Comparison of ENCODE assay signal across 1 cellular context in the genomic region with DNA sequence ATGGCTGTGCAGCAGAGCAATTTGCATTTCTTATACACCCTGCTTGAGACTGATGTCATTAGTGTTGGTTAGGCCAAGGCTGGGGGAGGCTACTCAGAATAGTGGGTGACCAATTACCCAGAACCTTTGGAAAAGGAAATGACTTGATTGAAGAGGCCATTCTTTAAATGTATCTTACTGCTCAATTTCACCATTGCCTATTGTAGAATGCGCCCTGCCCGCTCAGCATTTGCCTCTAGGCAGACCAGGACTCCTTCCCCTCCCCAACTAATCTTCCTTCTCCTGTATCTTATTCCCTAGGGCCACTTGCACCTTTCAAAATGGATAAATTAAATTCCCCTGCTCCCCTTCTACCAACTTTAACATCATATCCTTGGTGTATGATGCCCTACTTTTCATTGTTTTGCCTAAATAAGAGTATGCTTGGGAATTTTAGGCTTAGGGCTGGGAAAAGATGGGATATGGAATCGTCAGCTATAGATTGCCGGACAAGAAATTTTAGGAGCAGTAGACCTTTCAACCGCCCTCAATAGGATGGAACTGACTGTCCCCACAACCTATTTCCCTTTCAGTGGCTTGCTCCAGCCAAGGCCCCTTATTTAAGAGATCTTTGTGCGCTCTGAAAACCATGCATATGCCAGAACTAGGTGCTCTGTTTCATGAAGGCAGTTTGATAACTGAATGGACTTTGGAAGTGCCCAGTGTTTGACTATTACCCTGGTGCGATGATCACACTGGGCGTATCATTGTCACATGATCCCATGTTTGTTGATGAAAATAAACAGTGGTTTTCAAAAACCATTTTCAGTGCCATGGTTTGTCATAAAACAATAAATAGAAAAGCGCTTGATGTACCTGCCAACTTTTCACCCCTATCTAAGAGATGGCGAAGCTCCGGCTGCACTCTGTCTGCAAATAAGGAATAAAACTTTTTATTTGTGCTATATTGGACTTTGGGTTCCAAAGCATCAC.
TF ChIP-seq lines count a peak whose summit lies in the region.

No MANE protein-coding gene starts in this region.

TF ChIP-seq in HepG2, 621 proteins besides CTCF, POLR2A, EP300 and RAD21 (continued from another document and continues in another):
- TF ChIP-seq, protein P1, sequence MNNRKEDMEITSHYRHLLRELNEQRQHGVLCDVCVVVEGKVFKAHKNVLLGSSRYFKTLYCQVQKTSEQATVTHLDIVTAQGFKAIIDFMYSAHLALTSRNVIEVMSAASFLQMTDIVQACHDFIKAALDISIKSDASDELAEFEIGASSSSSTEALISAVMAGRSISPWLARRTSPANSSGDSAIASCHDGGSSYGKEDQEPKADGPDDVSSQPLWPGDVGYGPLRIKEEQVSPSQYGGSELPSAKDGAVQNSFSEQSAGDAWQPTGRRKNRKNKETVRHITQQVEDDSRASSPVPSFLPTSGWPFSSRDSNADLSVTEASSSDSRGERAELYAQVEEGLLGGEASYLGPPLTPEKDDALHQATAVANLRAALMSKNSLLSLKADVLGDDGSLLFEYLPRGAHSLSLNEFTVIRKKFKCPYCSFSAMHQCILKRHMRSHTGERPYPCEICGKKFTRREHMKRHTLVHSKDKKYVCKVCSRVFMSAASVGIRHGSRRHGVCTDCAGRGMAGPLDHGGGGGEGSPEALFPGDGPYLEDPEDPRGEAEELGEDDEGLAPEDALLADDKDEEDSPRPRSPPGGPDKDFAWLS (CRISPR knock-in tag; IDR thresholded peaks at IDR 0.05; ENCODE audit: borderline replicate concordance): no peak
- TF ChIP-seq, protein P2, sequence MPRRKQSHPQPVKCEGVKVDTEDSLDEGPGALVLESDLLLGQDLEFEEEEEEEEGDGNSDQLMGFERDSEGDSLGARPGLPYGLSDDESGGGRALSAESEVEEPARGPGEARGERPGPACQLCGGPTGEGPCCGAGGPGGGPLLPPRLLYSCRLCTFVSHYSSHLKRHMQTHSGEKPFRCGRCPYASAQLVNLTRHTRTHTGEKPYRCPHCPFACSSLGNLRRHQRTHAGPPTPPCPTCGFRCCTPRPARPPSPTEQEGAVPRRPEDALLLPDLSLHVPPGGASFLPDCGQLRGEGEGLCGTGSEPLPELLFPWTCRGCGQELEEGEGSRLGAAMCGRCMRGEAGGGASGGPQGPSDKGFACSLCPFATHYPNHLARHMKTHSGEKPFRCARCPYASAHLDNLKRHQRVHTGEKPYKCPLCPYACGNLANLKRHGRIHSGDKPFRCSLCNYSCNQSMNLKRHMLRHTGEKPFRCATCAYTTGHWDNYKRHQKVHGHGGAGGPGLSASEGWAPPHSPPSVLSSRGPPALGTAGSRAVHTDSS (CRISPR knock-in tag; conservative IDR thresholded peaks at IDR 0.05): no peak
- TF ChIP-seq ZNF484 (CRISPR knock-in tag; IDR thresholded peaks at IDR 0.05; ENCODE audit: borderline replicate concordance, low read depth): no peak
- TF ChIP-seq BRD4 (CRISPR knock-in tag; IDR thresholded peaks at IDR 0.05): no peak; the same call in 1 of the 2 replicates
- no peak for TF ChIP-seq ZNF761 (CRISPR knock-in tag; conservative IDR thresholded peaks at IDR 0.05)
- TF ChIP-seq NFKB2 (CRISPR knock-in tag; IDR thresholded peaks at IDR 0.05; ENCODE audit: borderline replicate concordance): no peak
- TF ChIP-seq PHB2 (IDR thresholded peaks at IDR 0.05; ENCODE audit: partially characterized antibody): no peak
- TF ChIP-seq THAP11 (CRISPR knock-in tag; IDR thresholded peaks at IDR 0.05): peak; percentile 47; the same call in 1 of the 2 replicates
- TF ChIP-seq, protein P3, sequence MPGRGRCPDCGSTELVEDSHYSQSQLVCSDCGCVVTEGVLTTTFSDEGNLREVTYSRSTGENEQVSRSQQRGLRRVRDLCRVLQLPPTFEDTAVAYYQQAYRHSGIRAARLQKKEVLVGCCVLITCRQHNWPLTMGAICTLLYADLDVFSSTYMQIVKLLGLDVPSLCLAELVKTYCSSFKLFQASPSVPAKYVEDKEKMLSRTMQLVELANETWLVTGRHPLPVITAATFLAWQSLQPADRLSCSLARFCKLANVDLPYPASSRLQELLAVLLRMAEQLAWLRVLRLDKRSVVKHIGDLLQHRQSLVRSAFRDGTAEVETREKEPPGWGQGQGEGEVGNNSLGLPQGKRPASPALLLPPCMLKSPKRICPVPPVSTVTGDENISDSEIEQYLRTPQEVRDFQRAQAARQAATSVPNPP (CRISPR knock-in tag; IDR thresholded peaks at IDR 0.05): no peak
- no peak for TF ChIP-seq ZNF367 (CRISPR knock-in tag; IDR thresholded peaks at IDR 0.05; ENCODE audit: borderline replicate concordance)
- TF ChIP-seq, protein P4, sequence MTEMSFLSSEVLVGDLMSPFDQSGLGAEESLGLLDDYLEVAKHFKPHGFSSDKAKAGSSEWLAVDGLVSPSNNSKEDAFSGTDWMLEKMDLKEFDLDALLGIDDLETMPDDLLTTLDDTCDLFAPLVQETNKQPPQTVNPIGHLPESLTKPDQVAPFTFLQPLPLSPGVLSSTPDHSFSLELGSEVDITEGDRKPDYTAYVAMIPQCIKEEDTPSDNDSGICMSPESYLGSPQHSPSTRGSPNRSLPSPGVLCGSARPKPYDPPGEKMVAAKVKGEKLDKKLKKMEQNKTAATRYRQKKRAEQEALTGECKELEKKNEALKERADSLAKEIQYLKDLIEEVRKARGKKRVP (CRISPR knock-in tag; IDR thresholded peaks at IDR 0.05): 0 out of 4 replicates have a peak, but pooled peaks of 1 of the 2 experiments have one; percentile 31
- TF ChIP-seq, protein P5, sequence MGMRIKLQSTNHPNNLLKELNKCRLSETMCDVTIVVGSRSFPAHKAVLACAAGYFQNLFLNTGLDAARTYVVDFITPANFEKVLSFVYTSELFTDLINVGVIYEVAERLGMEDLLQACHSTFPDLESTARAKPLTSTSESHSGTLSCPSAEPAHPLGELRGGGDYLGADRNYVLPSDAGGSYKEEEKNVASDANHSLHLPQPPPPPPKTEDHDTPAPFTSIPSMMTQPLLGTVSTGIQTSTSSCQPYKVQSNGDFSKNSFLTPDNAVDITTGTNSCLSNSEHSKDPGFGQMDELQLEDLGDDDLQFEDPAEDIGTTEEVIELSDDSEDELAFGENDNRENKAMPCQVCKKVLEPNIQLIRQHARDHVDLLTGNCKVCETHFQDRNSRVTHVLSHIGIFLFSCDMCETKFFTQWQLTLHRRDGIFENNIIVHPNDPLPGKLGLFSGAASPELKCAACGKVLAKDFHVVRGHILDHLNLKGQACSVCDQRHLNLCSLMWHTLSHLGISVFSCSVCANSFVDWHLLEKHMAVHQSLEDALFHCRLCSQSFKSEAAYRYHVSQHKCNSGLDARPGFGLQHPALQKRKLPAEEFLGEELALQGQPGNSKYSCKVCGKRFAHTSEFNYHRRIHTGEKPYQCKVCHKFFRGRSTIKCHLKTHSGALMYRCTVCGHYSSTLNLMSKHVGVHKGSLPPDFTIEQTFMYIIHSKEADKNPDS (CRISPR knock-in tag; IDR thresholded peaks at IDR 0.05): no peak
- no peak for TF ChIP-seq MATR3 (CRISPR knock-in tag; IDR thresholded peaks at IDR 0.05)
- no peak for TF ChIP-seq ONECUT2 (CRISPR knock-in tag; IDR thresholded peaks at IDR 0.05)
- TF ChIP-seq SOX6 (IDR thresholded peaks at IDR 0.05): no peak
- TF ChIP-seq SOX6 (CRISPR knock-in tag; IDR thresholded peaks at IDR 0.05): peak; percentile 81
- no peak for TF ChIP-seq NR2C2 (CRISPR knock-in tag; IDR thresholded peaks at IDR 0.05; ENCODE audit: borderline replicate concordance)
- TF ChIP-seq, protein P6, sequence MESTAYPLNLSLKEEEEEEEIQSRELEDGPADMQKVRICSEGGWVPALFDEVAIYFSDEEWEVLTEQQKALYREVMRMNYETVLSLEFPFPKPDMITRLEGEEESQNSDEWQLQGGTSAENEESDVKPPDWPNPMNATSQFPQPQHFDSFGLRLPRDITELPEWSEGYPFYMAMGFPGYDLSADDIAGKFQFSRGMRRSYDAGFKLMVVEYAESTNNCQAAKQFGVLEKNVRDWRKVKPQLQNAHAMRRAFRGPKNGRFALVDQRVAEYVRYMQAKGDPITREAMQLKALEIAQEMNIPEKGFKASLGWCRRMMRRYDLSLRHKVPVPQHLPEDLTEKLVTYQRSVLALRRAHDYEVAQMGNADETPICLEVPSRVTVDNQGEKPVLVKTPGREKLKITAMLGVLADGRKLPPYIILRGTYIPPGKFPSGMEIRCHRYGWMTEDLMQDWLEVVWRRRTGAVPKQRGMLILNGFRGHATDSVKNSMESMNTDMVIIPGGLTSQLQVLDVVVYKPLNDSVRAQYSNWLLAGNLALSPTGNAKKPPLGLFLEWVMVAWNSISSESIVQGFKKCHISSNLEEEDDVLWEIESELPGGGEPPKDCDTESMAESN (CRISPR knock-in tag; conservative IDR thresholded peaks at IDR 0.05): no peak; the same call in 1 of the 2 replicates
- peak; percentile 50 for TF ChIP-seq SAP130 (CRISPR knock-in tag; IDR thresholded peaks at IDR 0.05; ENCODE audit: low read depth)
- TF ChIP-seq ZNF354B (CRISPR knock-in tag; IDR thresholded peaks at IDR 0.05): no peak
- TF ChIP-seq KLF9 (CRISPR knock-in tag; IDR thresholded peaks at IDR 0.05; ENCODE audit: low read depth): no peak
- TF ChIP-seq ZNF83 (CRISPR knock-in tag; IDR thresholded peaks at IDR 0.05; ENCODE audit: borderline replicate concordance): no peak
- TF ChIP-seq ZFP37 (CRISPR knock-in tag; IDR thresholded peaks at IDR 0.05; ENCODE audit: borderline replicate concordance): no peak
- TF ChIP-seq, protein P7, sequence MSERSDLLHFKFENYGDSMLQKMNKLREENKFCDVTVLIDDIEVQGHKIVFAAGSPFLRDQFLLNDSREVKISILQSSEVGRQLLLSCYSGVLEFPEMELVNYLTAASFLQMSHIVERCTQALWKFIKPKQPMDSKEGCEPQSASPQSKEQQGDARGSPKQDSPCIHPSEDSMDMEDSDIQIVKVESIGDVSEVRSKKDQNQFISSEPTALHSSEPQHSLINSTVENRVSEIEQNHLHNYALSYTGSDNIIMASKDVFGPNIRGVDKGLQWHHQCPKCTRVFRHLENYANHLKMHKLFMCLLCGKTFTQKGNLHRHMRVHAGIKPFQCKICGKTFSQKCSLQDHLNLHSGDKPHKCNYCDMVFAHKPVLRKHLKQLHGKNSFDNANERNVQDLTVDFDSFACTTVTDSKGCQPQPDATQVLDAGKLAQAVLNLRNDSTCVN (CRISPR knock-in tag; IDR thresholded peaks at IDR 0.05; ENCODE audit: borderline replicate concordance): no peak
- no peak for TF ChIP-seq ZSCAN31 (CRISPR knock-in tag; IDR thresholded peaks at IDR 0.05; ENCODE audit: low read depth)
- TF ChIP-seq NONO (IDR thresholded peaks at IDR 0.05): no peak
- 0 out of 2 replicates have a peak, but pooled peaks have one; percentile 42 for TF ChIP-seq NONO (CRISPR knock-in tag; conservative IDR thresholded peaks at IDR 0.05)
- no peak; the same call in 1 of the 2 replicates for TF ChIP-seq ZFY (CRISPR knock-in tag; IDR thresholded peaks at IDR 0.05)
- TF ChIP-seq ESRRA (CRISPR knock-in tag; IDR thresholded peaks at IDR 0.05; ENCODE audit: low read depth): no peak
- no peak for TF ChIP-seq RARG (CRISPR knock-in tag; IDR thresholded peaks at IDR 0.05; ENCODE audit: low read depth)
- 0 out of 2 replicates have a peak, but pooled peaks have one; percentile 42 for TF ChIP-seq BCL6 (CRISPR knock-in tag; IDR thresholded peaks at IDR 0.05)
- TF ChIP-seq, protein P8, sequence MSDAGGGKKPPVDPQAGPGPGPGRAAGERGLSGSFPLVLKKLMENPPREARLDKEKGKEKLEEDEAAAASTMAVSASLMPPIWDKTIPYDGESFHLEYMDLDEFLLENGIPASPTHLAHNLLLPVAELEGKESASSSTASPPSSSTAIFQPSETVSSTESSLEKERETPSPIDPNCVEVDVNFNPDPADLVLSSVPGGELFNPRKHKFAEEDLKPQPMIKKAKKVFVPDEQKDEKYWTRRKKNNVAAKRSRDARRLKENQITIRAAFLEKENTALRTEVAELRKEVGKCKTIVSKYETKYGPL (CRISPR knock-in tag; IDR thresholded peaks at IDR 0.05): no peak
- TF ChIP-seq HNRNPUL1 (IDR thresholded peaks at IDR 0.05; ENCODE audit: low read depth, low read length): no peak
- TF ChIP-seq, protein P9, sequence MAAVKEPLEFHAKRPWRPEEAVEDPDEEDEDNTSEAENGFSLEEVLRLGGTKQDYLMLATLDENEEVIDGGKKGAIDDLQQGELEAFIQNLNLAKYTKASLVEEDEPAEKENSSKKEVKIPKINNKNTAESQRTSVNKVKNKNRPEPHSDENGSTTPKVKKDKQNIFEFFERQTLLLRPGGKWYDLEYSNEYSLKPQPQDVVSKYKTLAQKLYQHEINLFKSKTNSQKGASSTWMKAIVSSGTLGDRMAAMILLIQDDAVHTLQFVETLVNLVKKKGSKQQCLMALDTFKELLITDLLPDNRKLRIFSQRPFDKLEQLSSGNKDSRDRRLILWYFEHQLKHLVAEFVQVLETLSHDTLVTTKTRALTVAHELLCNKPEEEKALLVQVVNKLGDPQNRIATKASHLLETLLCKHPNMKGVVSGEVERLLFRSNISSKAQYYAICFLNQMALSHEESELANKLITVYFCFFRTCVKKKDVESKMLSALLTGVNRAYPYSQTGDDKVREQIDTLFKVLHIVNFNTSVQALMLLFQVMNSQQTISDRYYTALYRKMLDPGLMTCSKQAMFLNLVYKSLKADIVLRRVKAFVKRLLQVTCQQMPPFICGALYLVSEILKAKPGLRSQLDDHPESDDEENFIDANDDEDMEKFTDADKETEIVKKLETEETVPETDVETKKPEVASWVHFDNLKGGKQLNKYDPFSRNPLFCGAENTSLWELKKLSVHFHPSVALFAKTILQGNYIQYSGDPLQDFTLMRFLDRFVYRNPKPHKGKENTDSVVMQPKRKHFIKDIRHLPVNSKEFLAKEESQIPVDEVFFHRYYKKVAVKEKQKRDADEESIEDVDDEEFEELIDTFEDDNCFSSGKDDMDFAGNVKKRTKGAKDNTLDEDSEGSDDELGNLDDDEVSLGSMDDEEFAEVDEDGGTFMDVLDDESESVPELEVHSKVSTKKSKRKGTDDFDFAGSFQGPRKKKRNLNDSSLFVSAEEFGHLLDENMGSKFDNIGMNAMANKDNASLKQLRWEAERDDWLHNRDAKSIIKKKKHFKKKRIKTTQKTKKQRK (IDR thresholded peaks at IDR 0.05; ENCODE audit: low read length): no peak
- TF ChIP-seq ZNF180 (CRISPR knock-in tag; IDR thresholded peaks at IDR 0.05; ENCODE audit: borderline replicate concordance, low read depth): no peak
- TF ChIP-seq, protein P10, sequence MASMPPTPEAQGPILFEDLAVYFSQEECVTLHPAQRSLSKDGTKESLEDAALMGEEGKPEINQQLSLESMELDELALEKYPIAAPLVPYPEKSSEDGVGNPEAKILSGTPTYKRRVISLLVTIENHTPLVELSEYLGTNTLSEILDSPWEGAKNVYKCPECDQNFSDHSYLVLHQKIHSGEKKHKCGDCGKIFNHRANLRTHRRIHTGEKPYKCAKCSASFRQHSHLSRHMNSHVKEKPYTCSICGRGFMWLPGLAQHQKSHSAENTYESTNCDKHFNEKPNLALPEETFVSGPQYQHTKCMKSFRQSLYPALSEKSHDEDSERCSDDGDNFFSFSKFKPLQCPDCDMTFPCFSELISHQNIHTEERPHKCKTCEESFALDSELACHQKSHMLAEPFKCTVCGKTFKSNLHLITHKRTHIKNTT (CRISPR knock-in tag; IDR thresholded peaks at IDR 0.05): no peak
- TF ChIP-seq, protein P11, sequence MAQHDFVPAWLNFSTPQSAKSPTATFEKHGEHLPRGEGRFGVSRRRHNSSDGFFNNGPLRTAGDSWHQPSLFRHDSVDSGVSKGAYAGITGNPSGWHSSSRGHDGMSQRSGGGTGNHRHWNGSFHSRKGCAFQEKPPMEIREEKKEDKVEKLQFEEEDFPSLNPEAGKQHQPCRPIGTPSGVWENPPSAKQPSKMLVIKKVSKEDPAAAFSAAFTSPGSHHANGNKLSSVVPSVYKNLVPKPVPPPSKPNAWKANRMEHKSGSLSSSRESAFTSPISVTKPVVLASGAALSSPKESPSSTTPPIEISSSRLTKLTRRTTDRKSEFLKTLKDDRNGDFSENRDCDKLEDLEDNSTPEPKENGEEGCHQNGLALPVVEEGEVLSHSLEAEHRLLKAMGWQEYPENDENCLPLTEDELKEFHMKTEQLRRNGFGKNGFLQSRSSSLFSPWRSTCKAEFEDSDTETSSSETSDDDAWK (CRISPR knock-in tag; IDR thresholded peaks at IDR 0.05): no peak
- TF ChIP-seq, protein P12, sequence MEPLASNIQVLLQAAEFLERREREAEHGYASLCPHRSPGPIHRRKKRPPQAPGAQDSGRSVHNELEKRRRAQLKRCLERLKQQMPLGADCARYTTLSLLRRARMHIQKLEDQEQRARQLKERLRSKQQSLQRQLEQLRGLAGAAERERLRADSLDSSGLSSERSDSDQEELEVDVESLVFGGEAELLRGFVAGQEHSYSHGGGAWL (CRISPR knock-in tag; IDR thresholded peaks at IDR 0.05): no peak
- TF ChIP-seq ATF1 (CRISPR knock-in tag; IDR thresholded peaks at IDR 0.05): no peak
